Comparison of ENCODE assay signal across 22 cellular contexts in the genomic region with DNA sequence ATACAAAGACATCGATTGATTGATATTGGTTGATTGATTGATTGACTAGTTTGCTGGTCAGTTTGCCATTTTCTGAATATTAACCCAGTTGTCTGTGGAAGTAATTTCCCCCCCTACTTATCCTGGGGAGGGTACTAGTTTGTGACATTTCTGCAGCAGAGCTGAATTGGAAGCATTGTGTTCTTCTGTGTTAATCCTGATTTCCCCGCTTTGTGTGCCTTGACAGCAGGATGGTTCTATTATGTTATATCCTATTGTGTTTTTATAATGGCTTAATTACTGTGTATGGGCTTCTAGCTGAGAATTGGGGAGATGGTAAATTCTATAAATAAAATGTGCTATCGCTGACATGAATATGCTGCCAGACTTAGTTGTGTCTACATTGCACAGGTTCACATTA.
"Had no signal": no experiment of that assay in that cellular context is flagged by ENCODE, and none has a peak within 500 bp of the region (broad histone marks: within the 10 kb centered on the region; RNA-seq: fewer than 3 reads in every experiment).

No MANE protein-coding gene starts in this region.

- H3K4me3 ChIP-seq: MG63, SJSA1, SK-N-MC had no signal

- H3K36me3 ChIP-seq: MG63, SJSA1 had no signal

- ATAC-seq: HepG2 had no signal

- H3K27ac ChIP-seq: SJSA1, SK-N-MC had no signal

- DNase-seq: IMR-90, Karpas-422, KG1, MG63, NCI-H1092, NCI-H1105 treated with DMSO at 0.1 percent for 48 hours, NCI-H1417 treated with DMSO at 0.1 percent for 48 hours, NCI-H1694, NCI-H187 treated with DMSO at 0.1 percent for 48 hours, NCI-H2029 treated with DMSO at 0.1 percent for 48 hours, NCI-H2171 treated with DMSO at 0.1 percent for 48 hours, NCI-H345, NCI-H446 treated with DMSO at 0.1 percent for 48 hours, NCI-H510A treated with DMSO at 0.1 percent for 48 hours, NCI-H526, NCI-H774, Right ventricle myocardium superior, RPMI8226, SIG-M5 had no signal

- H3K27me3 ChIP-seq: MG63, SJSA1 had no signal

- H3K9me3 ChIP-seq: MG63, SJSA1 had no signal
